25 cellular contexts compared by ENCODE assay signal in the genomic region with DNA sequence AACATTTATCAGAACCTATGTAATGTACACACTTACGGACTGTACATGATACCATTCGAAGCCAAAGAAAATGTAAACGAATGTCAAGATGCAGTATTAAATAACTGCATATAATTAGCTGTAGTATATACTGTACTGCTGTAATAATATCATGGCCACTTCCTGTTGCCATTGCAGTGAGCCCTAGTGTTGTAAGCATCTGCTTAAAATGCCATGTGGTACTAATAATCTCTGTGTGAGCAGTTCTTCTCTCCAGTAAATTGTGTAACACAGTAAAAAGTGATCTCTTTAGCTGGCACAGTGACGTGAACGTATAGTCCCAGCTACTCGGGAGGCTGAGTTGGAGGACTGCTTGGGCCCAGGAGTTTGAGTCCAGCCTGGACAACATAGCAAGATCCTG. TPM values are rescaled to one million over a fixed set of nuclear protein-coding genes. Genes with fewer than 3 reads are reported as not detected.
DNase-seq lines count a peak whose midpoint lies in the region; ATAC-seq, FAIRE-seq and TF ChIP-seq lines count a peak whose summit lies in the region.
"Had no signal": no experiment of that assay in that cellular context is flagged by ENCODE, and none has a peak within 500 bp of the region (broad histone marks: within the 10 kb centered on the region; RNA-seq: fewer than 3 reads in every experiment).

No MANE protein-coding gene starts in this region.

- H3K4me3 ChIP-seq in HFF-Myc (replicated peaks; ENCODE audit: low read depth, low read length) (no peak overlapping the region), choroid plexus epithelial cell (ENCODE audit: low read depth, low read length) (no peak overlapping the region), neutrophil (ENCODE audit: low read depth in 1 of 2, low read length in 1 of 2) (no peak overlapping the region), pancreas (no peak overlapping the region)
- H3K4me3 ChIP-seq: gastrocnemius medialis, tibial nerve had no signal

- peaks cover 61 to 94% of the 10 kb centered on the region in 2 donors for H3K36me3 Mint-ChIP-seq in CD14-positive monocyte

- H3K4me1 Mint-ChIP-seq in CD14-positive monocyte, result peaks cover 10% of the 10 kb centered on the region
- H3K4me1 Mint-ChIP-seq: nephron had no signal

- H3K27ac Mint-ChIP-seq in CD14-positive monocyte, result peak overlapping the region in 4 of 7 donors; percentile 20 to 79 (median 52)
- H3K27ac Mint-ChIP-seq: activated B cell treated with CpG ODN at 0.5 μM for 24 hours; activated naive CD8-positive, alpha-beta T cell treated with anti-CD3 and anti-CD28 coated beads, Interleukin-2, amount 10 ng/mL, durations not matched to agents 7 days and 5 days; activated T-cell treated with anti-CD3 and anti-CD28 coated beads, Interleukin-2, amount 50 U/mL, for 24 hours; nephron; stimulated activated effector memory CD8-positive, alpha-beta T cell treated with anti-CD3 and anti-CD28 coated beads, Interleukin-12 subunit alpha, Interleukin-12 subunit beta, amount 100 ng/mL, for 72 hours had no signal

- intact Hi-C loops in CD14-positive monocyte (cut with micrococcal nuclease) (loop anchor here in 1 of 2 donors (10.0 kb wide), 1 partner anchor 60 kb away; no protein-coding TSS in a partner anchor), pancreas (cut with DNase I) (no loop called here), left colon (cut with DNase I, micrococcal nuclease) (no loop called here)

- peaks cover 0 to 1% (median 0%) of the 10 kb centered on the region in 3 donors for H3K27me3 Mint-ChIP-seq in CD14-positive monocyte (ENCODE audit: low read depth in 3 of 3)
- H3K27me3 Mint-ChIP-seq: activated B cell treated with CpG ODN at 0.5 μM for 24 hours; activated naive CD8-positive, alpha-beta T cell treated with anti-CD3 and anti-CD28 coated beads, Interleukin-2, amount 10 ng/mL, durations not matched to agents 7 days and 5 days; activated T-cell treated with anti-CD3 and anti-CD28 coated beads, Interleukin-2, amount 50 U/mL, for 24 hours had no signal

- 94 to 96% methylated on average over 6 of the region's 6 CpGs for WGBS in pancreas, 2 donors

- H3K9me3 Mint-ChIP-seq in CD14-positive monocyte, result no peaks in the 10 kb centered on the region
- H3K9me3 Mint-ChIP-seq: activated B cell treated with CpG ODN at 0.5 μM for 24 hours; activated naive CD8-positive, alpha-beta T cell treated with anti-CD3 and anti-CD28 coated beads, Interleukin-2, amount 10 ng/mL, durations not matched to agents 7 days and 5 days; activated T-cell treated with anti-CD3 and anti-CD28 coated beads, Interleukin-2, amount 50 U/mL, for 24 hours; nephron; stimulated activated effector memory CD8-positive, alpha-beta T cell treated with anti-CD3 and anti-CD28 coated beads, Interleukin-12 subunit alpha, Interleukin-12 subunit beta, amount 100 ng/mL, for 72 hours had no signal

- H3K36me3 ChIP-seq in neutrophil (peaks cover 96% of the 10 kb centered on the region), pancreas (peaks cover 0 to 42% (median 8%) of the 10 kb centered on the region in 3 donors)

- H3K9me3 ChIP-seq in neutrophil (no peaks in the 10 kb centered on the region), pancreas (no peaks in the 10 kb centered on the region)
- H3K9me3 ChIP-seq: gastrocnemius medialis, tibial nerve had no signal

- TF ChIP-seq CTCF in CD14-positive monocyte (IDR thresholded peaks at IDR 0.05) (no peak), HFF-Myc (IDR thresholded peaks at IDR 0.05; ENCODE audit: low read depth, low read length, missing control alignments) (no peak), choroid plexus epithelial cell (conservative IDR thresholded peaks at IDR 0.05; ENCODE audit: low read depth, low read length) (no peak), neutrophil (IDR thresholded peaks at IDR 0.05) (no peak), pancreas (IDR thresholded peaks at IDR 0.05) (no peak)

- H3K4me1 ChIP-seq in neutrophil (ENCODE audit: control insufficient read depth in 1 of 2, insufficient read depth in 1 of 2, low read depth in 1 of 2, low read length in 1 of 2) (peaks cover 9 to 13% of the 10 kb centered on the region in 2 experiments), pancreas (no peaks in the 10 kb centered on the region)
- H3K4me1 ChIP-seq: tibial nerve had no signal

- H3K27me3 ChIP-seq in neutrophil (no peaks in the 10 kb centered on the region), pancreas (no peaks in the 10 kb centered on the region)
- H3K27me3 ChIP-seq: gastrocnemius medialis, tibial nerve had no signal

- DNase-seq in CD14-positive monocyte (ENCODE audit: low spot score) (no peak), HFF-Myc (ENCODE audit: extremely low read depth, low read depth) (peak; percentile 52), choroid plexus epithelial cell (ENCODE audit: low read depth) (peak; percentile 16), pancreas (no peak), iPS-NIHi7 (ENCODE audit: extremely low spot score) (no peak), left colon (no peak)
- DNase-seq: activated B cell treated with CpG ODN at 0.5 μM for 24 hours; activated effector memory CD4-positive, alpha-beta T cell treated with anti-CD3 and anti-CD28 coated beads, Interleukin-2, amount 50 U/mL, for 16 hours; activated naive CD8-positive, alpha-beta T cell treated with anti-CD3 and anti-CD28 coated beads, Interleukin-2, amount 10 ng/mL, durations not matched to agents 7 days and 5 days; activated T-cell treated with anti-CD3 and anti-CD28 coated beads, Interleukin-2, amount 50 U/mL, for 24 hours; cortex of kidney; DMS 273 treated with DMSO at 0.1 percent for 48 hours; effector memory CD4-positive, alpha-beta T cell; gastrocnemius medialis; NCI-H1092 treated with DMSO at 0.1 percent for 48 hours; NCI-H187; NCI-H2171 treated with DMSO at 0.1 percent for 48 hours; NCI-H510A; T-helper 1 cell had no signal

- FAIRE-seq in pancreas (lab: Jason Lieb, UNC), result no peak

- no peak overlapping the region for H3K4me3 Mint-ChIP-seq in CD14-positive monocyte
- H3K4me3 Mint-ChIP-seq: activated B cell treated with CpG ODN at 0.5 μM for 24 hours; activated naive CD8-positive, alpha-beta T cell treated with anti-CD3 and anti-CD28 coated beads, Interleukin-2, amount 10 ng/mL, durations not matched to agents 7 days and 5 days; activated T-cell treated with anti-CD3 and anti-CD28 coated beads, Interleukin-2, amount 50 U/mL, for 24 hours; nephron; stimulated activated effector memory CD8-positive, alpha-beta T cell treated with anti-CD3 and anti-CD28 coated beads, Interleukin-12 subunit alpha, Interleukin-12 subunit beta, amount 100 ng/mL, for 72 hours had no signal

- ATAC-seq in pancreas (no peak), left colon (no peak)
- ATAC-seq: gastrocnemius medialis; stimulated activated effector memory CD8-positive, alpha-beta T cell treated with anti-CD3 and anti-CD28 coated beads, Interleukin-12 subunit alpha, Interleukin-12 subunit beta, amount 100 ng/mL, for 72 hours had no signal

- H3K27ac ChIP-seq in neutrophil (peak overlapping the region; percentile 54), pancreas (no peak overlapping the region)
- H3K27ac ChIP-seq: epithelial cell of prostate, gastrocnemius medialis, RWPE1, tibial nerve had no signal

RNA-seq across cellular contexts. Expression of a gene that starts 8.6 kb away (rescaled TPM):
- polyA plus RNA-seq in CD14-positive monocyte (10 to 100 TPM; 26.4 to 50.4 TPM), pancreas (10 to 100 TPM; 21.6 to 31.1 TPM)
- total RNA-seq in pancreas (10 to 100 TPM; 28.5 to 61.1 (median 38.0) TPM), left colon (100 to 1,000 TPM in 1 of 2 donors, 10 to 100 TPM in 1; 90.7 to 113 TPM)

RNA-seq across cellular contexts. Expression of a gene that starts 56.3 kb away (rescaled TPM):
- polyA plus RNA-seq in CD14-positive monocyte, result 1 to 10 TPM; 1.8 to 1.9 TPM
- under 1 TPM; 0.24 to 0.93 (median 0.45) TPM for total RNA-seq in pancreas
- polyA plus RNA-seq in pancreas, result 1 to 10 TPM in 1 of 2 donors, under 1 TPM in 1; 0.80 to 1.6 TPM
- total RNA-seq in left colon, result 1 to 10 TPM; 4.3 to 4.5 TPM

RNA-seq across cellular contexts. Expression of a gene that starts 56.5 kb away (rescaled TPM):
- polyA plus RNA-seq in CD14-positive monocyte (over 10,000 TPM; 28,259 to 28,278 TPM), pancreas (1,000 to 10,000 TPM in 1 of 2 donors, 100 to 1,000 TPM in 1; 443 to 1,072 TPM)
- total RNA-seq in pancreas (1,000 to 10,000 TPM in 2 of 6 donors, 100 to 1,000 TPM in 4; 209 to 1,305 (median 374) TPM), left colon (1,000 to 10,000 TPM; 4,423 to 4,762 TPM)

Comparison
In these comparisons a context has a peak if more than half of its experiments do, and no peak if none do; other contexts are left out.
1. DNase-seq: peak in HFF-Myc (single experiment) and choroid plexus epithelial cell (single experiment); none in CD14-positive monocyte (single experiment), pancreas (0 of 6), iPS-NIHi7 (single experiment) and left colon (0 of 2).